In genomic region chr7:2480071-2480410, GRCh38 we compare ENCODE assay signal across 25 cellular contexts. TPM values are rescaled to one million over a fixed set of nuclear protein-coding genes. Genes with fewer than 3 reads are reported as not detected.
DNase-seq lines count a peak whose midpoint lies in the region; ATAC-seq, FAIRE-seq and TF ChIP-seq lines count a peak whose summit lies in the region.
"Had no signal": no experiment of that assay in that cellular context is flagged by ENCODE, and none has a peak within 500 bp of the region (broad histone marks: within the 10 kb centered on the region; RNA-seq: fewer than 3 reads in every experiment).

No MANE protein-coding gene starts in this region.

- CTCF ChIA-PET in IMR-90 (lab: Yijun Ruan, JAX) (interaction anchor here (1.0 kb wide), 1 partner anchor 92 kb away, joined by 4 read pairs; no protein-coding TSS in a partner anchor), H1 (lab: Charles Lee; ENCODE audit: partially characterized antibody) (interaction anchor here (0.9 to 3.6 kb wide), 11 partner anchors 9 to 125 kb away, joined by 3 to 24 read pairs (median 5); no protein-coding TSS in a partner anchor)

- H3K18ac ChIP-seq in IMR-90 (ENCODE audit: low read depth, low read length) (no peak overlapping the region), H1 (ENCODE audit: extremely low read depth, low read length) (no peak overlapping the region)

- H4K5ac ChIP-seq in IMR-90 (ENCODE audit: low read depth, low read length) (no peak overlapping the region), H1 (ENCODE audit: insufficient read length, low read depth, low read length) (no peak overlapping the region)

- H3K36me3 Mint-ChIP-seq in neural progenitor cell, result no peaks in the 10 kb centered on the region
- H3K36me3 Mint-ChIP-seq in activated T-cell treated with anti-CD3 and anti-CD28 coated beads, Interleukin-2, amount 50 U/mL, for 24 hours (ENCODE audit: low read depth), result no peaks in the 10 kb centered on the region
- H3K36me3 Mint-ChIP-seq: CD4-positive, alpha-beta memory T cell; IgD-negative memory B cell had no signal

- H2AK5ac ChIP-seq in IMR-90 (ENCODE audit: low read depth, low read length) (no peak overlapping the region), H1 (ENCODE audit: low read depth, low read length) (no peak overlapping the region)

- TF ChIP-seq RAD21 in IMR-90 (IDR thresholded peaks at IDR 0.05; ENCODE audit: low read length), result no peak
- TF ChIP-seq RAD21 in H1 (IDR thresholded peaks at IDR 0.05 in 1 of 2, conservative IDR thresholded peaks at IDR 0.05 in 1 of 2; ENCODE audit: low read depth in 2 of 2, low read length in 2 of 2), result no peak

- H3F3A ChIP-seq in neural progenitor cell (ENCODE audit: low read depth), result peaks cover 4% of the 10 kb centered on the region

- H3K23ac ChIP-seq in IMR-90 (ENCODE audit: low read depth, low read length), result no peak overlapping the region
- H3K23ac ChIP-seq in H1 (ENCODE audit: insufficient read length), result no peak overlapping the region

- no peak overlapping the region for H2BK5ac ChIP-seq in IMR-90 (ENCODE audit: low read depth, low read length, poor library complexity, severe bottlenecking)
- H2BK5ac ChIP-seq in H1 (ENCODE audit: low read depth, low read length), result peak overlapping the region; percentile 60; the same call in 1 of the 2 replicates

- peaks cover 13% of the 10 kb centered on the region; the same call in 1 of the 2 replicates for H3K27me3 ChIP-seq in IMR-90 (ENCODE audit: control insufficient read depth, insufficient read depth, low read length)
- no peaks in the 10 kb centered on the region; a peak in 2 of 7 replicates for H3K27me3 ChIP-seq in H1 (replicated peaks in 1 of 4; ENCODE audit: control insufficient read depth in 3 of 4, extremely low read depth in 1 of 4, insufficient read depth in 3 of 4, low read length in 3 of 4)
- no peaks in the 10 kb centered on the region for H3K27me3 ChIP-seq in neural progenitor cell
- H3K27me3 ChIP-seq in ovary, result no peaks in the 10 kb centered on the region
- H3K27me3 ChIP-seq: BE2C had no signal

- TF ChIP-seq CTCF in IMR-90 (conservative IDR thresholded peaks at IDR 0.05; ENCODE audit: low read depth, low read length) (no peak), H1 (IDR thresholded peaks at IDR 0.05; ENCODE audit: control extremely low read depth in 1 of 3, insufficient read depth in 1 of 3, low read depth in 1 of 3, low read length in 3 of 3) (no peak), neural progenitor cell (IDR thresholded peaks at IDR 0.05) (no peak), D721Med (IDR thresholded peaks at IDR 0.05; ENCODE audit: insufficient read depth, missing control alignments) (no peak), ovary (IDR thresholded peaks at IDR 0.05) (no peak)

- no peak overlapping the region for H3K14ac ChIP-seq in IMR-90 (replicated peaks; ENCODE audit: low read depth, low read length)
- no peak overlapping the region for H3K14ac ChIP-seq in H1 (ENCODE audit: insufficient read length)

- peak; percentile 8 for DNase-seq in IMR-90
- no peak for DNase-seq in H1 (ENCODE audit: low read depth in 1 of 2, low spot score in 2 of 2)
- DNase-seq in neural progenitor cell (ENCODE audit: low spot score), result no peak
- DNase-seq in activated T-cell treated with anti-CD3 and anti-CD28 coated beads, Interleukin-2, amount 50 U/mL, for 24 hours, result no peak
- DNase-seq in activated effector memory CD4-positive, alpha-beta T cell treated with Interleukin-2 at 50 U/mL for 16 hours, result no peak
- no peak for DNase-seq in D721Med (ENCODE audit: insufficient read length, low spot score)
- DNase-seq in ovary, result no peak
- DNase-seq: BE2C; Caco-2; CD4-positive, alpha-beta memory T cell; DMS153; GM23248; Kasumi-1; NCI-H187; NCI-H446 treated with DMSO at 0.1 percent for 48 hours; NCI-H526 treated with DMSO at 0.1 percent for 48 hours; OCI-M1 had no signal

- no peak overlapping the region for H2BK20ac ChIP-seq in IMR-90 (ENCODE audit: low read depth, low read length)
- no peak overlapping the region for H2BK20ac ChIP-seq in H1 (ENCODE audit: low read length)

- no peak overlapping the region for H4K8ac ChIP-seq in IMR-90 (ENCODE audit: low read depth in 2 of 2, low read length in 2 of 2)
- peak overlapping the region; percentile 63; the same call in 1 of the 2 replicates for H4K8ac ChIP-seq in H1 (ENCODE audit: extremely low read depth, insufficient read depth, low read length)

- H4K91ac ChIP-seq in IMR-90 (ENCODE audit: insufficient read depth, low read depth, low read length) (no peak overlapping the region), H1 (replicated peaks; ENCODE audit: insufficient read length, low read length) (no peak overlapping the region)

- FAIRE-seq in H1 (lab: Jason Lieb, UNC) (no peak), D721Med (lab: Jason Lieb, UNC) (no peak)
- FAIRE-seq: GM18507, RCC 7860 had no signal

- BruUV-seq in IMR-90 (replicated peaks; lab: Mats Ljungman, UMichigan), result no TSS peak

- H3K79me2 ChIP-seq in H1 (ENCODE audit: control insufficient read depth in 1 of 2, insufficient read depth in 2 of 2, low read length in 2 of 2) (no peaks in the 10 kb centered on the region), neural progenitor cell (ENCODE audit: low read depth) (no peaks in the 10 kb centered on the region)

- no peak for TF ChIP-seq EP300 in H1 (IDR thresholded peaks at IDR 0.05; ENCODE audit: borderline replicate concordance in 1 of 2, low read depth in 2 of 2, low read length in 2 of 2)
- no peak for TF ChIP-seq EP300 in ovary (IDR thresholded peaks at IDR 0.05)

- H3K27ac ChIP-seq in IMR-90 (ENCODE audit: insufficient read depth, low read length) (no peak overlapping the region), H1 (ENCODE audit: low read depth, low read length) (no peak overlapping the region), neural progenitor cell (no peak overlapping the region), ovary (no peak overlapping the region)
- H3K27ac ChIP-seq: GM23248 had no signal

- H3K9me3 ChIP-seq in IMR-90 (ENCODE audit: control insufficient read depth, insufficient read depth, low read length) (peaks cover 5% of the 10 kb centered on the region; the same call in 1 of the 2 replicates), H1 (ENCODE audit: insufficient read depth in 2 of 2, low read depth in 1 of 2, low read length in 1 of 2) (no peaks in the 10 kb centered on the region; a peak in 1 of 4 replicates), neural progenitor cell (ENCODE audit: low read depth) (no peaks in the 10 kb centered on the region), ovary (peaks cover 0 to 4% of the 10 kb centered on the region in 2 donors)

- H3K27ac Mint-ChIP-seq in neural progenitor cell, result peak overlapping the region; percentile 69
- H3K27ac Mint-ChIP-seq in activated T-cell treated with anti-CD3 and anti-CD28 coated beads, Interleukin-2, amount 50 U/mL, for 24 hours, result no peak overlapping the region
- H3K27ac Mint-ChIP-seq: IgD-negative memory B cell had no signal

- H2BK120ac ChIP-seq in IMR-90 (ENCODE audit: low read depth, low read length), result no peak overlapping the region
- H2BK120ac ChIP-seq in H1 (replicated peaks; ENCODE audit: low read depth, low read length), result no peak overlapping the region

- H3K4ac ChIP-seq in IMR-90 (ENCODE audit: low read depth, low read length) (no peak overlapping the region), H1 (replicated peaks; ENCODE audit: insufficient read length, low read depth, low read length) (peak overlapping the region; percentile 38)

- H3K4me1 ChIP-seq in IMR-90 (ENCODE audit: control insufficient read depth, insufficient read depth, low read length) (no peaks in the 10 kb centered on the region), H1 (replicated peaks in 1 of 4; ENCODE audit: control insufficient read depth in 3 of 4, insufficient read depth in 4 of 4, low read length in 3 of 4) (peaks cover 0 to 21% (median 8%) of the 10 kb centered on the region in 4 experiments; a peak in 5 of 7 replicates), neural progenitor cell (peaks cover 22% of the 10 kb centered on the region), ovary (ENCODE audit: insufficient read depth) (no peaks in the 10 kb centered on the region)
- H3K4me1 ChIP-seq: Caco-2 had no signal

- H3K9ac ChIP-seq in IMR-90 (ENCODE audit: low read depth, low read length) (no peak overlapping the region), H1 (replicated peaks in 1 of 4; ENCODE audit: extremely low read depth in 1 of 4, low read depth in 3 of 4, low read length in 3 of 4) (no peak overlapping the region), neural progenitor cell (no peak overlapping the region)
- H3K9ac ChIP-seq: GM23248 had no signal

- intact Hi-C loops in IMR-90 (cut with micrococcal nuclease) (no loop called here), ovary (cut with DNase I) (no loop called here)

- H2BK12ac ChIP-seq in H1 (ENCODE audit: low read depth, low read length), result peak overlapping the region; percentile 65; the same call in 1 of the 2 replicates

- WGBS in IMR-90 (ENCODE audit: extremely low coverage in 2 of 2, insufficient read length in 1 of 2), 2 experiments, result 33% methylated on average over 12 of the region's 21 CpGs; no CpG with 5 or more reads in 1 of the 2 experiments
- WGBS in H1 (ENCODE audit: extremely low coverage in 1 of 2, insufficient coverage in 1 of 2, insufficient read length in 1 of 2, insufficient replicate concordance in 2 of 2, low coverage in 1 of 2, low lambda C conversion rate in 2 of 2, missing lambda C conversion rate in 1 of 2), 2 experiments, result 88% methylated on average over 20 of the region's 21 CpGs; no CpG with 5 or more reads in 1 of the 2 experiments
- WGBS in ovary, 3 donors, result 11 to 15% (median 12%) methylated on average over 13 to 21 of the region's 21 CpGs

- no peaks in the 10 kb centered on the region for H3K79me1 ChIP-seq in IMR-90 (ENCODE audit: low read depth in 1 of 2, low read length in 2 of 2)
- no peaks in the 10 kb centered on the region for H3K79me1 ChIP-seq in H1 (ENCODE audit: low read depth, low read length)

- TF ChIP-seq POLR2A in IMR-90 (IDR thresholded peaks at IDR 0.05; ENCODE audit: low read depth, low read length) (no peak), H1 (IDR thresholded peaks at IDR 0.05; ENCODE audit: control extremely low read depth in 1 of 2, low read depth in 2 of 2, low read length in 2 of 2) (no peak), ovary (IDR thresholded peaks at IDR 0.05) (no peak)

- H3K56ac ChIP-seq in IMR-90 (ENCODE audit: extremely low read depth, insufficient read depth, low read length), result no peak overlapping the region
- no peak overlapping the region for H3K56ac ChIP-seq in H1 (replicated peaks; ENCODE audit: insufficient read length, low read depth, low read length)

- peaks cover 35% of the 10 kb centered on the region for H3K4me1 Mint-ChIP-seq in neural progenitor cell
- H3K4me1 Mint-ChIP-seq in activated T-cell treated with anti-CD3 and anti-CD28 coated beads, Interleukin-2, amount 50 U/mL, for 24 hours (ENCODE audit: low read depth), result peaks cover 3% of the 10 kb centered on the region

- no peak overlapping the region for H3K4me3 ChIP-seq in IMR-90 (ENCODE audit: insufficient read depth, low read depth, low read length)
- no peak overlapping the region for H3K4me3 ChIP-seq in H1 (ENCODE audit: extremely low read depth in 1 of 4, insufficient read depth in 2 of 4, low read depth in 3 of 4, low read length in 4 of 4)
- no peak overlapping the region for H3K4me3 ChIP-seq in neural progenitor cell
- H3K4me3 ChIP-seq in ovary, result no peak overlapping the region
- H3K4me3 ChIP-seq: GM23248 had no signal

- H3K4me3 Mint-ChIP-seq in neural progenitor cell, result no peak overlapping the region
- no peak overlapping the region for H3K4me3 Mint-ChIP-seq in activated T-cell treated with anti-CD3 and anti-CD28 coated beads, Interleukin-2, amount 50 U/mL, for 24 hours
- H3K4me3 Mint-ChIP-seq: CD4-positive, alpha-beta memory T cell; IgD-negative memory B cell had no signal

- POLR2A ChIA-PET in IMR-90 (lab: Charles Lee; ENCODE audit: unreplicated experiment) (interaction anchor here (0.5 kb wide), 1 partner anchor 145 kb away, joined by 3 read pairs; no protein-coding TSS in a partner anchor), H1 (lab: Charles Lee; ENCODE audit: partially characterized antibody) (interaction anchor here (0.9 to 2.5 kb wide), 8 partner anchors 8 to 69 kb away, joined by 3 to 11 read pairs (median 4); no protein-coding TSS in a partner anchor)

- no peaks in the 10 kb centered on the region for H4K20me1 ChIP-seq in IMR-90 (ENCODE audit: insufficient read depth, low read length)
- no peaks in the 10 kb centered on the region for H4K20me1 ChIP-seq in H1 (replicated peaks in 1 of 2; ENCODE audit: control insufficient read depth in 1 of 2, insufficient read depth in 2 of 2, low read length in 2 of 2)
- no peaks in the 10 kb centered on the region for H4K20me1 ChIP-seq in neural progenitor cell (ENCODE audit: low read depth)

- H3K23me2 ChIP-seq in H1 (ENCODE audit: low read depth, low read length), result no peaks in the 10 kb centered on the region; the same call in 1 of the 2 replicates

- H2BK15ac ChIP-seq in IMR-90 (ENCODE audit: low read depth, low read length) (no peak overlapping the region), H1 (ENCODE audit: low read length) (no peak overlapping the region)

- no peaks in the 10 kb centered on the region for H3K36me3 ChIP-seq in IMR-90 (ENCODE audit: control insufficient read depth, insufficient read depth, low read length)
- H3K36me3 ChIP-seq in H1 (ENCODE audit: control insufficient read depth in 2 of 4, insufficient read depth in 4 of 4, low read length in 3 of 4), result no peaks in the 10 kb centered on the region
- no peaks in the 10 kb centered on the region for H3K36me3 ChIP-seq in neural progenitor cell
- H3K36me3 ChIP-seq in ovary, result no peaks in the 10 kb centered on the region
- H3K36me3 ChIP-seq: BE2C had no signal

- dilution Hi-C loops in IMR-90 (cut with HindIII; ENCODE audit: low sequenced_read_pairs, unreplicated experiment), result no loop called here

- H2AK9ac ChIP-seq in IMR-90 (replicated peaks; ENCODE audit: low read depth, low read length, poor library complexity), result peak overlapping the region; percentile 42

- H3K27me3 Mint-ChIP-seq in neural progenitor cell (ENCODE audit: insufficient read depth, low read depth), result peaks cover 15% of the 10 kb centered on the region
- H3K27me3 Mint-ChIP-seq in activated T-cell treated with anti-CD3 and anti-CD28 coated beads, Interleukin-2, amount 50 U/mL, for 24 hours, result no peaks in the 10 kb centered on the region
- H3K27me3 Mint-ChIP-seq: CD4-positive, alpha-beta memory T cell had no signal

- no peaks in the 10 kb centered on the region for H3K9me1 ChIP-seq in IMR-90 (ENCODE audit: insufficient read depth, low read length)

- in situ Hi-C loops in IMR-90 (cut with MboI; ENCODE audit: low sequenced_read_pairs), result no loop called here

- no peak for ATAC-seq in IMR-90 (ENCODE audit: low read depth)
- ATAC-seq: HCT116, Right ventricle myocardium inferior had no signal

- H2AFZ ChIP-seq in IMR-90 (replicated peaks; ENCODE audit: low read length, poor library complexity) (no peak overlapping the region), H1 (ENCODE audit: low read length) (no peak overlapping the region), neural progenitor cell (replicated peaks) (no peak overlapping the region)
- H2AFZ ChIP-seq: GM23248 had no signal

- H3K9me3 Mint-ChIP-seq in neural progenitor cell, result peaks cover 5% of the 10 kb centered on the region
- H3K9me3 Mint-ChIP-seq in activated T-cell treated with anti-CD3 and anti-CD28 coated beads, Interleukin-2, amount 50 U/mL, for 24 hours, result peaks cover 4% of the 10 kb centered on the region

- H3K4me2 ChIP-seq in IMR-90 (ENCODE audit: low read depth, low read length) (no peak overlapping the region), H1 (ENCODE audit: insufficient read depth in 1 of 2, low read depth in 2 of 2, low read length in 2 of 2) (no peak overlapping the region), neural progenitor cell (no peak overlapping the region)

RNA-seq across cellular contexts. Expression of gene GRIFIN, which starts 3.8 kb away (rescaled TPM):
- total RNA-seq in IMR-90 (2012; rRNA removed) (not detected in 2 replicates), neural progenitor cell (ENCODE audit: low replicate concordance) (not detected in 2 replicates), ovary (not detected)
- polyA plus RNA-seq in IMR-90 (2012; rRNA removed) (not detected in 2 replicates), H1 (2011; rRNA removed) (not detected in 2 replicates), ovary (not detected)
- polyA plus RNA-seq in IMR-90 (2012; cell fraction: cytosol; rRNA removed), result not detected in 2 replicates
- not detected in 2 replicates for polyA plus RNA-seq in IMR-90 (2012; cell fraction: nucleus; rRNA removed; ENCODE audit: low replicate concordance)
- total RNA-seq in H1 (2021; fragmentation: NEBNext Ultra II Directional; extraction: Animal tissue kit (Norgen Biotek cat#: 25700)), result not detected in 2 replicates
- polyA plus RNA-seq in H1 (2011; cell fraction: cytosol; rRNA removed), result not detected
- polyA plus RNA-seq in H1 (2011; cell fraction: nucleus; rRNA removed), result not detected
- not detected in 4 replicates for polyA plus RNA-seq in H1 (2012, experiment 1 of 2)
- not detected for polyA plus RNA-seq in H1 (2012, experiment 2 of 2)
- not detected for polyA plus RNA-seq in H1 (2013, experiment 1 of 2)
- not detected for polyA plus RNA-seq in H1 (2013, experiment 2 of 2)
- polyA minus RNA-seq in H1 (2011; rRNA and poly(A)+ RNA removed), result not detected in 2 replicates
- polyA minus RNA-seq in H1 (2011; cell fraction: cytosol; rRNA and poly(A)+ RNA removed), result not detected
- not detected for polyA minus RNA-seq in H1 (2011; cell fraction: nucleus; rRNA and poly(A)+ RNA removed)
- total RNA-seq: A673; Caco-2; CD4-positive, alpha-beta memory T cell; G401; GM23248; MCF 10A; Right ventricle myocardium inferior had no signal
- polyA plus RNA-seq: CD4-positive, alpha-beta memory T cell; GM23248; IgD-negative memory B cell had no signal

RNA-seq across cellular contexts. Expression of gene LFNG, which starts 39.5 kb away (rescaled TPM):
- 1.4 and 1.8 TPM in 2 replicates for total RNA-seq in IMR-90 (2012; rRNA removed)
- 5.1 and 5.3 TPM in 2 replicates for polyA plus RNA-seq in IMR-90 (2012; rRNA removed)
- polyA plus RNA-seq in IMR-90 (2012; cell fraction: cytosol; rRNA removed), result 3.8 and 5.3 TPM in 2 replicates
- polyA plus RNA-seq in IMR-90 (2012; cell fraction: nucleus; rRNA removed; ENCODE audit: low replicate concordance), result 11.2 and 22.5 TPM in 2 replicates
- total RNA-seq in H1 (2021; fragmentation: NEBNext Ultra II Directional; extraction: Animal tissue kit (Norgen Biotek cat#: 25700)), result 28.9 and 31.6 TPM in 2 replicates
- 35.6 and 53.0 TPM in 2 replicates for polyA plus RNA-seq in H1 (2011; rRNA removed)
- polyA plus RNA-seq in H1 (2011; cell fraction: cytosol; rRNA removed), result 34.6 TPM
- 59.9 TPM for polyA plus RNA-seq in H1 (2011; cell fraction: nucleus; rRNA removed)
- polyA plus RNA-seq in H1 (2012, experiment 1 of 2), result 25.2 to 37.3 TPM (median 35.0 TPM) in 4 replicates
- 31.6 TPM for polyA plus RNA-seq in H1 (2012, experiment 2 of 2)
- polyA plus RNA-seq in H1 (2013, experiment 1 of 2), result 26.6 TPM
- 29.4 TPM for polyA plus RNA-seq in H1 (2013, experiment 2 of 2)
- polyA minus RNA-seq in H1 (2011; rRNA and poly(A)+ RNA removed), result 15.4 and 17.4 TPM in 2 replicates
- 36.6 TPM for polyA minus RNA-seq in H1 (2011; cell fraction: cytosol; rRNA and poly(A)+ RNA removed)
- polyA minus RNA-seq in H1 (2011; cell fraction: nucleus; rRNA and poly(A)+ RNA removed), result 37.5 TPM
- 58.0 and 177 TPM in 2 replicates for total RNA-seq in neural progenitor cell (ENCODE audit: low replicate concordance)
- 1 to 10 TPM in 6 of 7 donors, under 1 TPM in 1; 0.86 to 8.2 (median 3.3) TPM for total RNA-seq in ovary
- 1 to 10 TPM; 2.3 to 4.1 TPM for polyA plus RNA-seq in ovary
